In the genomic region with DNA sequence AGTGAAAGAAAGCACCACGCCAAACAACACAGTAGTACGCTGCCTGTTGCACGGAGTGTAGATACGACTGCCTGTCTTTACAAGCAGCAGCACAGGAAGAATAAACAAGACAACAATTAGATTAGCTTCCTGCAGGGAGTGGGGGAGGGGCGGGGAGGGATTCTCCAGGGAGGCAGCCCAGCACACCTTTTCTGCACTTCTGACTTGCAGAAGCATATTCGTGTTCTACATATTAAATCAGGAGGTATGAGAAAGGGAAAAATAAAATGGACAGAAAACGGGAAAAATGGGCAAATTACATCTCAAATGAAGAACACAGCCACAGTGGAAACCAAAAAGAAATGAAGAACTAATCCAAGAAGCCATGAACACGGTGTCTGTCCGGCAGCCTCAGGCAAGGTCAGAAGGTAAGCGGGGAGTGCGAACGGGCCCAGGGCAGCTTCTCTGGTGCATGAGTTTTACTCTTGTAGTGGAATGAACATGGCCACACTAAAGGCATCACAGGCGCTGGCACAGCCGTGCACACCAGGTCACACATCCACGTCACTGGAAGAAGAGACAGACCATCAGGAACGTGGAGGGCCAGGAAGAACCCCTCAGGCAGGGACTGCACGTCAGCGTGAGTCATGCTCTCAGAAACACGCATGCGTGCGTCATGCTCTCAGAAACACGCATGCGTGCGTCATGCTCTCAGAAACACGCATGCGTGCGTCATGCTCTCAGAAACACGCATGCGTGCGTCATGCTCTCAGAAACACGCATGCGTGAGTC, we compare ENCODE assay signal across 25 cellular contexts. TPM values are rescaled to one million over a fixed set of nuclear protein-coding genes. Genes with fewer than 3 reads are reported as not detected.
DNase-seq lines count a peak whose midpoint lies in the region; ATAC-seq, FAIRE-seq and TF ChIP-seq lines count a peak whose summit lies in the region.
"Had no signal": no experiment of that assay in that cellular context is flagged by ENCODE, and none has a peak within 500 bp of the region (broad histone marks: within the 10 kb centered on the region; RNA-seq: fewer than 3 reads in every experiment).

No MANE protein-coding gene starts in this region.

- H3K9me3 ChIP-seq in HCT116 (ENCODE audit: control insufficient read depth in 1 of 2, insufficient read depth in 1 of 2, low read depth in 1 of 2, low read length in 2 of 2) (peaks cover 0 to 9% of the 10 kb centered on the region in 2 experiments; a peak in 1 of 4 replicates), HepG2 (ENCODE audit: low read length) (0 out of 2 replicates have a peak, but pooled peaks cover 5% of the 10 kb centered on the region), aorta (ENCODE audit: control insufficient read depth, low read length) (no peaks in the 10 kb centered on the region)

- TF ChIP-seq RAD21 in HCT116 (IDR thresholded peaks at IDR 0.05; ENCODE audit: low read depth) (no peak), HepG2 (CRISPR knock-in tag; IDR thresholded peaks at IDR 0.05) (no peak)

- H3K79me2 ChIP-seq in HCT116 (ENCODE audit: insufficient read depth, low read length) (no peaks in the 10 kb centered on the region), HepG2 (ENCODE audit: insufficient read depth, low read length) (no peaks in the 10 kb centered on the region)
- H3K79me2 ChIP-seq: parathyroid adenoma had no signal

- H4K20me1 ChIP-seq in HCT116 (ENCODE audit: insufficient read depth) (no peaks in the 10 kb centered on the region), HepG2 (ENCODE audit: insufficient read depth, low read length) (no peaks in the 10 kb centered on the region)

- ATAC-seq in HCT116 (peak; percentile 92), HepG2 (no peak), aorta (ENCODE audit: low FRiP score) (no peak), GM19395 (IDR thresholded peaks at IDR 0.05; ENCODE audit: unreplicated experiment) (no peak)
- ATAC-seq: gastroesophageal sphincter, GM12878 had no signal

- RAD21 ChIA-PET in HCT116 (lab: Charles Lee; ENCODE audit: low non-redundant PET in 1 of 2, low total read pairs in 2 of 2, uncharacterized antibody in 2 of 2, unreplicated experiment in 2 of 2): interaction anchor here in 1 of 2 experiments (0.7 kb wide), 1 partner anchor 294 kb away, joined by 6 read pairs; no protein-coding TSS in a partner anchor

- H3K36me3 ChIP-seq in HCT116 (ENCODE audit: control insufficient read depth in 1 of 2, insufficient read depth in 2 of 2, low read length in 2 of 2) (no peaks in the 10 kb centered on the region), HepG2 (replicated peaks in 1 of 2; ENCODE audit: control insufficient read depth in 1 of 2, insufficient read depth in 2 of 2, low read length in 2 of 2) (no peaks in the 10 kb centered on the region), aorta (ENCODE audit: control insufficient read depth in 1 of 2, insufficient read depth in 2 of 2, low read length in 1 of 2) (no peaks in the 10 kb centered on the region)
- H3K36me3 ChIP-seq: gastroesophageal sphincter had no signal

- H3K4me2 ChIP-seq in HCT116 (ENCODE audit: low read length) (peak overlapping the region; percentile 85), HepG2 (ENCODE audit: low read depth, low read length) (no peak overlapping the region)
- H3K4me2 ChIP-seq: KMS-11 had no signal

- H3K27ac ChIP-seq in HCT116 (ENCODE audit: low read depth, low read length) (peak overlapping the region; percentile 83), HepG2 (ENCODE audit: extremely low read length, insufficient read depth, low read length) (no peak overlapping the region), aorta (ENCODE audit: low read depth in 1 of 2, low read length in 2 of 2) (peak overlapping the region in 1 of 2 donors; percentile 34)
- H3K27ac ChIP-seq: gastroesophageal sphincter, KMS-11, parathyroid adenoma had no signal

- DNase-seq in COLO668 (lab: John Stamatoyannopoulos, UW; ENCODE audit: unreplicated experiment) (peak; percentile 11), HCT116 (ENCODE audit: low read depth, low spot score) (peak; percentile 95), RPMI7951 (ENCODE audit: low read depth) (peak; percentile 92), fibroblast of villous mesenchyme (ENCODE audit: low read depth) (peak; percentile 65), HepG2 (ENCODE audit: low spot score) (no peak), aorta (no peak)
- DNase-seq in activated CD4-positive, alpha-beta T cell treated with anti-CD3 and anti-CD28 coated beads, Interleukin-2, amount 50 U/mL, for 4 hours: no peak
- DNase-seq: activated CD4-positive, alpha-beta T cell treated with anti-CD3 and anti-CD28 coated beads, Interleukin-2, amount 10 ng/mL, durations not matched to agents 24 days and 14 days; activated naive CD4-positive, alpha-beta T cell treated with Interleukin-2 at 50 U/mL for 16 hours; Caco-2; GDM1; left ventricle myocardium superior; NCI-H1105 treated with DMSO at 0.1 percent for 48 hours; NCI-H2171 treated with DMSO at 0.1 percent for 48 hours; SIG-M5; stimulated activated CD4-positive, alpha-beta T cell treated with anti-CD3 and anti-CD28 coated beads, Interleukin-4, amount 100 ng/mL, for 24 hours; T-helper 9 cell had no signal

- 63% methylated on average over 22 of the region's 32 CpGs for WGBS in HepG2 (ENCODE audit: low lambda C conversion rate)
- WGBS in aorta, 2 donors: 67 to 75% methylated on average over 30 to 32 of the region's 32 CpGs

- POLR2A ChIA-PET in HCT116 (lab: Charles Lee): interaction anchor here (1.1 kb wide), 1 partner anchor 20 kb away, joined by 3 read pairs; no protein-coding TSS in a partner anchor
- POLR2A ChIA-PET in HepG2 (lab: Yijun Ruan, JAX): no interaction called here

- TF ChIP-seq EP300 in HepG2 (IDR thresholded peaks at IDR 0.05; ENCODE audit: low read depth in 2 of 2, low read length in 2 of 2) (no peak), HepG2 (CRISPR knock-in tag; IDR thresholded peaks at IDR 0.05; ENCODE audit: borderline replicate concordance) (no peak)

- no peak for FAIRE-seq in HepG2 (lab: Jason Lieb, UNC)
- FAIRE-seq: astrocyte, endothelial cell of umbilical vein, GM12878 had no signal

- TF ChIP-seq CTCF in HCT116 (IDR thresholded peaks at IDR 0.05 in 2 of 3, conservative IDR thresholded peaks at IDR 0.05 in 1 of 3; ENCODE audit: borderline replicate concordance in 1 of 3, insufficient read depth in 1 of 3, low read depth in 2 of 3, low read length in 2 of 3): no peak
- no peak for TF ChIP-seq CTCF in fibroblast of villous mesenchyme (IDR thresholded peaks at IDR 0.05; ENCODE audit: insufficient read depth, low read depth, low read length)
- no peak for TF ChIP-seq CTCF in HepG2 (CRISPR knock-in tag; IDR thresholded peaks at IDR 0.05)

- BruUV-seq in HCT116 (replicated peaks; lab: Mats Ljungman, UMichigan): TSS peak; percentile 95
- no TSS peak for BruUV-seq in HepG2 (replicated peaks; lab: Mats Ljungman, UMichigan)

- H3K4me3 ChIP-seq in HCT116 (replicated peaks in 1 of 2; ENCODE audit: low read depth in 1 of 2, low read length in 2 of 2): peak overlapping the region; percentile 45 to 60
- peak overlapping the region; percentile 25 for H3K4me3 ChIP-seq in fibroblast of villous mesenchyme (ENCODE audit: low read depth, low read length)
- no peak overlapping the region for H3K4me3 ChIP-seq in HepG2 (replicated peaks in 1 of 3; ENCODE audit: insufficient read depth in 1 of 3, low read depth in 2 of 3, low read length in 3 of 3)
- H3K4me3 ChIP-seq in aorta (ENCODE audit: low read length in 2 of 2): no peak overlapping the region
- H3K4me3 ChIP-seq: coronary artery, gastroesophageal sphincter, GM12878 had no signal

- intact Hi-C loops in HCT116 (cut with micrococcal nuclease) (no loop called here), HepG2 (cut with micrococcal nuclease; ENCODE audit: unreplicated experiment) (no loop called here), aorta (cut with DNase I) (no loop called here)

- CTCF ChIA-PET in HCT116 (lab: Charles Lee) (interaction anchor here (1.0 kb wide), 1 partner anchor 134 kb away, joined by 3 read pairs; no protein-coding TSS in a partner anchor), HepG2 (lab: Yijun Ruan, JAX; ENCODE audit: low intra/inter-chr PET ratio, low total read pairs) (no interaction called here)

- TF ChIP-seq POLR2A in HCT116 (IDR thresholded peaks at IDR 0.05; ENCODE audit: borderline replicate concordance, extremely low read depth, insufficient read depth, insufficient read length) (peak; percentile 78), HepG2 (IDR thresholded peaks at IDR 0.05; ENCODE audit: insufficient read depth in 1 of 2, low read depth in 2 of 2, low read length in 2 of 2) (no peak)

- H3K9ac ChIP-seq in HCT116 (ENCODE audit: low read length): peak overlapping the region; percentile 77
- no peak overlapping the region for H3K9ac ChIP-seq in HepG2 (ENCODE audit: insufficient read depth, low read depth, low read length)
- H3K9ac ChIP-seq: KMS-11, parathyroid adenoma had no signal

- in situ Hi-C loops in HepG2 (cut with HindIII; ENCODE audit: extremely low pct_ligation_motif_present, low pct_unique_long_range_greater_than_20kb): no loop called here

- H3K27me3 ChIP-seq in HCT116 (ENCODE audit: insufficient read depth, low read length) (no peaks in the 10 kb centered on the region), HepG2 (ENCODE audit: control insufficient read depth in 1 of 2, insufficient read depth in 2 of 2, low read length in 2 of 2) (peaks cover 8 to 71% of the 10 kb centered on the region in 2 experiments), aorta (ENCODE audit: control insufficient read depth in 1 of 2, insufficient read depth in 2 of 2, low read length in 1 of 2) (no peaks in the 10 kb centered on the region)

- no peak overlapping the region for H2AFZ ChIP-seq in HCT116 (ENCODE audit: low read depth, low read length, poor library complexity, severe bottlenecking)
- H2AFZ ChIP-seq in HepG2 (ENCODE audit: low read length): no peak overlapping the region
- H2AFZ ChIP-seq: parathyroid adenoma had no signal

- no peaks in the 10 kb centered on the region for H3K9me2 ChIP-seq in HCT116 (ENCODE audit: insufficient read depth)

- peaks cover 5 to 23% of the 10 kb centered on the region in 2 experiments; a peak in 3 of 4 replicates for H3K4me1 ChIP-seq in HCT116 (ENCODE audit: control insufficient read depth in 1 of 2, insufficient read depth in 2 of 2, low read length in 2 of 2)
- no peaks in the 10 kb centered on the region for H3K4me1 ChIP-seq in HepG2 (ENCODE audit: insufficient read depth, low read length)
- no peaks in the 10 kb centered on the region for H3K4me1 ChIP-seq in aorta (ENCODE audit: control insufficient read depth in 1 of 2, insufficient read depth in 2 of 2, low read length in 2 of 2)
- H3K4me1 ChIP-seq: Caco-2 had no signal

RNA-seq across cellular contexts. Expression of a gene that starts 20.1 kb away (rescaled TPM):
- total RNA-seq in HCT116 (2021; ENCODE audit: unreplicated experiment) (28.1 TPM), fibroblast of villous mesenchyme (2.2 and 6.8 TPM in 2 replicates), HepG2 (2016; rRNA removed; fragmentation: Illumina TruSeq; extraction: Trizol) (43.8 and 69.7 TPM in 2 replicates), aorta (10 to 100 TPM; 36.4 to 72.2 TPM)
- polyA plus RNA-seq in HCT116 (2012): 17.9 and 24.0 TPM in 2 replicates
- total RNA-seq in RPMI7951 (2014; rRNA removed; shearing (Covaris generic)): 0.24 and 0.49 TPM in 2 replicates
- total RNA-seq in HepG2 (2016; cell fraction: cytosol; rRNA removed; fragmentation: Illumina TruSeq; extraction: Trizol; ENCODE audit: low read depth): 39.5 and 40.6 TPM in 2 replicates
- total RNA-seq in HepG2 (2016; cell fraction: insoluble cytoplasmic fraction; rRNA removed; fragmentation: Illumina TruSeq; extraction: Trizol): 45.3 and 69.6 TPM in 2 replicates
- total RNA-seq in HepG2 (2016; cell fraction: membrane; rRNA removed; fragmentation: Illumina TruSeq; extraction: Trizol): 83.4 and 93.4 TPM in 2 replicates
- 32.1 and 42.6 TPM in 2 replicates for total RNA-seq in HepG2 (2016; cell fraction: nucleus; rRNA removed; fragmentation: Illumina TruSeq; extraction: Trizol)
- polyA plus RNA-seq in HepG2 (2011; rRNA removed) (15.4 and 23.1 TPM in 2 replicates), aorta (10 to 100 TPM in 1 of 2 donors, 1 to 10 TPM in 1; 9.6 to 49.0 TPM)
- 20.0 and 39.6 TPM in 2 replicates for polyA plus RNA-seq in HepG2 (2011; cell fraction: cytosol; rRNA removed)
- polyA plus RNA-seq in HepG2 (2011; cell fraction: nucleus; rRNA removed): 34.6 and 44.2 TPM in 2 replicates
- 13.5 and 14.6 TPM in 2 replicates for polyA plus RNA-seq in HepG2 (2012)
- polyA plus RNA-seq in HepG2 (2016; cell fraction: cytosol; fragmentation: Illumina TruSeq; extraction: Trizol; ENCODE audit: low read depth): 40.9 and 41.6 TPM in 2 replicates
- polyA plus RNA-seq in HepG2 (2016; cell fraction: insoluble cytoplasmic fraction; fragmentation: Illumina TruSeq; extraction: Trizol; ENCODE audit: low read depth): 48.4 and 52.4 TPM in 2 replicates
- polyA plus RNA-seq in HepG2 (2016; cell fraction: membrane; fragmentation: Illumina TruSeq; extraction: Trizol; ENCODE audit: low read depth): 74.1 and 77.9 TPM in 2 replicates
- 63.0 and 70.2 TPM in 2 replicates for polyA plus RNA-seq in HepG2 (2016; cell fraction: nucleus; fragmentation: Illumina TruSeq; extraction: Trizol; ENCODE audit: insufficient read depth, low read depth)
- polyA minus RNA-seq in HepG2 (2011; rRNA and poly(A)+ RNA removed; ENCODE audit: low replicate concordance): 0.07 and 154 TPM in 2 replicates
- 31.1 and 39.3 TPM in 2 replicates for polyA minus RNA-seq in HepG2 (2011; cell fraction: cytosol; rRNA and poly(A)+ RNA removed)
- 9.3 and 10.7 TPM in 2 replicates for polyA minus RNA-seq in HepG2 (2011; cell fraction: nucleus; rRNA and poly(A)+ RNA removed)
- total RNA-seq: activated CD4-positive, alpha-beta T cell treated with anti-CD3 and anti-CD28 coated beads, Interleukin-2, amount 10 ng/mL, durations not matched to agents 24 days and 14 days had no signal
- polyA plus RNA-seq: GM12878 had no signal

Comparison
In these comparisons a context has a peak if more than half of its experiments do, and no peak if none do; other contexts are left out.
1. DNase-seq: peak in COLO668 (single experiment), HCT116 (single experiment), RPMI7951 (single experiment) and fibroblast of villous mesenchyme (single experiment); none in HepG2 (single experiment), activated CD4-positive, alpha-beta T cell treated with anti-CD3 and anti-CD28 coated beads, Interleukin-2, amount 50 U/mL, for 4 hours (0 of 2) and aorta (0 of 2).
2. H3K4me3 ChIP-seq: peak in HCT116 (2 of 2) and fibroblast of villous mesenchyme (single experiment); none in HepG2 (0 of 3) and aorta (0 of 2).